ENCODE assay signal across 15 cellular contexts in genomic region chr3:58898513-58898912, GRCh38.
"Had no signal": no experiment of that assay in that cellular context is flagged by ENCODE, and none has a peak within 500 bp of the region (broad histone marks: within the 10 kb centered on the region; RNA-seq: fewer than 3 reads in every experiment).

No MANE protein-coding gene starts in this region.

- ATAC-seq: body of pancreas had no signal

- H3K27me3 Mint-ChIP-seq: activated B cell treated with CpG ODN at 0.5 μM for 24 hours had no signal

- H3K27ac ChIP-seq: body of pancreas, dorsolateral prefrontal cortex, ovary, tibial nerve, vagina had no signal

- H3K9me3 ChIP-seq: body of pancreas, ovary, vagina had no signal

- H3K36me3 ChIP-seq: left lung, ovary, tibial nerve, vagina had no signal

- H3K36me3 Mint-ChIP-seq: activated naive CD8-positive, alpha-beta T cell treated with anti-CD3 and anti-CD28 coated beads, Interleukin-2, amount 10 ng/mL, durations not matched to agents 7 days and 5 days had no signal

- DNase-seq: activated B cell treated with CpG ODN at 0.5 μM for 24 hours; activated CD4-positive, alpha-beta T cell treated with anti-CD3 and anti-CD28 coated beads, Interleukin-2, amount 10 ng/mL, durations not matched to agents 7 days and 5 days; activated naive CD4-positive, alpha-beta T cell; activated naive CD8-positive, alpha-beta T cell treated with anti-CD3 and anti-CD28 coated beads, Interleukin-2, amount 10 ng/mL, durations not matched to agents 7 days and 5 days; body of pancreas; caudate nucleus; dorsolateral prefrontal cortex; head of caudate nucleus; left lung; ovary; stimulated activated CD4-positive, alpha-beta T cell treated with anti-CD3 and anti-CD28 coated beads, Interleukin-4, amount 100 ng/mL, for 4 hours; stimulated activated naive CD4-positive, alpha-beta T cell treated with Interleukin-2 at 50 U/mL for 16 hours had no signal

- H3K4me3 Mint-ChIP-seq: activated B cell treated with CpG ODN at 0.5 μM for 24 hours; activated CD4-positive, alpha-beta T cell treated with anti-CD3 and anti-CD28 coated beads, Interleukin-2, amount 10 ng/mL, durations not matched to agents 7 days and 5 days; activated naive CD8-positive, alpha-beta T cell treated with anti-CD3 and anti-CD28 coated beads, Interleukin-2, amount 10 ng/mL, durations not matched to agents 7 days and 5 days had no signal

- H3K27ac Mint-ChIP-seq: activated B cell treated with CpG ODN at 0.5 μM for 24 hours; activated CD4-positive, alpha-beta T cell treated with anti-CD3 and anti-CD28 coated beads, Interleukin-2, amount 10 ng/mL, durations not matched to agents 7 days and 5 days; activated naive CD8-positive, alpha-beta T cell treated with anti-CD3 and anti-CD28 coated beads, Interleukin-2, amount 10 ng/mL, durations not matched to agents 7 days and 5 days had no signal

- H3K4me3 ChIP-seq: body of pancreas, dorsolateral prefrontal cortex, left lung, ovary, smooth muscle cell, tibial nerve, vagina had no signal

- H3K27me3 ChIP-seq: body of pancreas, dorsolateral prefrontal cortex, left lung, ovary, tibial nerve, vagina had no signal

- H3K4me1 ChIP-seq: body of pancreas, tibial nerve, vagina had no signal
